ENCODE assay signal across 2 cellular contexts in genomic region chr14:93930296-93930988, GRCh38.
TF ChIP-seq lines count a peak whose summit lies in the region.

No MANE protein-coding gene starts in this region.

TF ChIP-seq in HepG2, 621 proteins besides CTCF, POLR2A, EP300 and RAD21:
- no peak for TF ChIP-seq ZNF468 (CRISPR knock-in tag; IDR thresholded peaks at IDR 0.05)
- TF ChIP-seq ZNF629 (CRISPR knock-in tag; conservative IDR thresholded peaks at IDR 0.05): peak; percentile 57
- no peak for TF ChIP-seq ZNF441 (CRISPR knock-in tag; IDR thresholded peaks at IDR 0.05; ENCODE audit: borderline replicate concordance)

TF ChIP-seq in GM12878, 131 proteins besides CTCF, POLR2A, EP300 and RAD21:
- TF ChIP-seq MYB (IDR thresholded peaks at IDR 0.05; ENCODE audit: borderline replicate concordance, low read depth, low read length) (no peak), ATF2 (IDR thresholded peaks at IDR 0.05; ENCODE audit: low read length) (no peak), MTA3 (IDR thresholded peaks at IDR 0.05; ENCODE audit: borderline replicate concordance, low read length) (no peak), TCF3 (IDR thresholded peaks at IDR 0.05; ENCODE audit: borderline replicate concordance, insufficient read depth, low read depth, low read length) (no peak), NBN (IDR thresholded peaks at IDR 0.05) (no peak), MYC (IDR thresholded peaks at IDR 0.05; ENCODE audit: insufficient read depth, insufficient read length, insufficient replicate concordance, low read length, severe bottlenecking) (no peak), IKZF2 (IDR thresholded peaks at IDR 0.05) (no peak), GATAD2B (conservative IDR thresholded peaks at IDR 0.05; ENCODE audit: low read depth) (no peak), ZBTB4 (CRISPR knock-in tag; IDR thresholded peaks at IDR 0.05) (no peak), TARDBP (IDR thresholded peaks at IDR 0.05; ENCODE audit: borderline replicate concordance) (no peak), CEBPZ (IDR thresholded peaks at IDR 0.05; ENCODE audit: low read depth, low read length) (no peak), SKIL (IDR thresholded peaks at IDR 0.05; ENCODE audit: low read depth, poor library complexity, severe bottlenecking) (no peak), RAD51 (IDR thresholded peaks at IDR 0.05) (no peak), ZBTB33 (IDR thresholded peaks at IDR 0.05) (no peak)
